ENCODE assay signal across 20 cellular contexts in genomic region chr3:171470714-171471227, GRCh38. TPM values are rescaled to one million over a fixed set of nuclear protein-coding genes. Genes with fewer than 3 reads are reported as not detected.
DNase-seq lines count a peak whose midpoint lies in the region; ATAC-seq and TF ChIP-seq lines count a peak whose summit lies in the region.
"Had no signal": no experiment of that assay in that cellular context is flagged by ENCODE, and none has a peak within 500 bp of the region (broad histone marks: within the 10 kb centered on the region; RNA-seq: fewer than 3 reads in every experiment).

No MANE protein-coding gene starts in this region.

- H3K4me3 Mint-ChIP-seq in progenitor cell of endocrine pancreas (ENCODE audit: low read depth): no peak overlapping the region
- H3K4me3 Mint-ChIP-seq: HFFc6 had no signal

- no peaks in the 10 kb centered on the region for H3K27me3 Mint-ChIP-seq in progenitor cell of endocrine pancreas

- H3K27ac Mint-ChIP-seq in progenitor cell of endocrine pancreas: peak overlapping the region; percentile 24
- H3K27ac Mint-ChIP-seq: HFFc6 had no signal

- peaks cover 11% of the 10 kb centered on the region for H3K4me1 Mint-ChIP-seq in progenitor cell of endocrine pancreas (ENCODE audit: low read depth)

- no peak for TF ChIP-seq POLR2A in erythroblast (IDR thresholded peaks at IDR 0.05; ENCODE audit: low read length)

- ATAC-seq in GM21447 (IDR thresholded peaks at IDR 0.05; ENCODE audit: unreplicated experiment): no peak
- ATAC-seq: SK-N-SH treated with all-trans-retinoic acid at 6 μM for 48 hours had no signal

- DNase-seq in HUDEP-2 (lab: John Stamatoyannopoulos, UW; ENCODE audit: unreplicated experiment in 76 of 76) (peak in 55 of 76 experiments; percentile 13 to 97 (median 78)), OCI-M2 (lab: John Stamatoyannopoulos, UW; ENCODE audit: unreplicated experiment) (peak; percentile 84), erythroblast (lab: John Stamatoyannopoulos, UW) (peak; percentile 86 to 96), progenitor cell of endocrine pancreas (ENCODE audit: low spot score, unreplicated experiment) (no peak), NCI-H1417 treated with DMSO at 0.1 percent for 48 hours (lab: John Stamatoyannopoulos, UW) (no peak), cerebellar nuclear complex (lab: John Stamatoyannopoulos, UW) (no peak)
- DNase-seq: DMS79 treated with DMSO at 0.1 percent for 48 hours, H7, HFFc6, Karpas-422, MG63, NCI-H1105, NCI-H1694, NCI-H2081 treated with DMSO at 0.1 percent for 48 hours, NCI-H510A, NCI-H774, SIG-M5 had no signal

- no peaks in the 10 kb centered on the region for H3K9me3 Mint-ChIP-seq in progenitor cell of endocrine pancreas (ENCODE audit: low read depth)
- H3K9me3 Mint-ChIP-seq: HFFc6 had no signal

- no peaks in the 10 kb centered on the region for H3K36me3 Mint-ChIP-seq in progenitor cell of endocrine pancreas (ENCODE audit: insufficient read depth)

- no peak for TF ChIP-seq CTCF in progenitor cell of endocrine pancreas (IDR thresholded peaks at IDR 0.05; ENCODE audit: unreplicated experiment)

RNA-seq across cellular contexts. Expression of gene TNIK, which starts 10.6 kb away (rescaled TPM):
- 15.7 and 17.7 TPM in 2 replicates for total RNA-seq in progenitor cell of endocrine pancreas
- total RNA-seq: OCI-LY7 had no signal

Comparison
In these comparisons a context has a peak if more than half of its experiments do, and no peak if none do; other contexts are left out.
1. DNase-seq: peak in HUDEP-2 (55 of 76), OCI-M2 (single experiment) and erythroblast (2 of 2); none in progenitor cell of endocrine pancreas (single experiment), NCI-H1417 treated with DMSO at 0.1 percent for 48 hours (single experiment) and cerebellar nuclear complex (0 of 2).